Comparison of ENCODE assay signal across 1 cellular context in the genomic region with DNA sequence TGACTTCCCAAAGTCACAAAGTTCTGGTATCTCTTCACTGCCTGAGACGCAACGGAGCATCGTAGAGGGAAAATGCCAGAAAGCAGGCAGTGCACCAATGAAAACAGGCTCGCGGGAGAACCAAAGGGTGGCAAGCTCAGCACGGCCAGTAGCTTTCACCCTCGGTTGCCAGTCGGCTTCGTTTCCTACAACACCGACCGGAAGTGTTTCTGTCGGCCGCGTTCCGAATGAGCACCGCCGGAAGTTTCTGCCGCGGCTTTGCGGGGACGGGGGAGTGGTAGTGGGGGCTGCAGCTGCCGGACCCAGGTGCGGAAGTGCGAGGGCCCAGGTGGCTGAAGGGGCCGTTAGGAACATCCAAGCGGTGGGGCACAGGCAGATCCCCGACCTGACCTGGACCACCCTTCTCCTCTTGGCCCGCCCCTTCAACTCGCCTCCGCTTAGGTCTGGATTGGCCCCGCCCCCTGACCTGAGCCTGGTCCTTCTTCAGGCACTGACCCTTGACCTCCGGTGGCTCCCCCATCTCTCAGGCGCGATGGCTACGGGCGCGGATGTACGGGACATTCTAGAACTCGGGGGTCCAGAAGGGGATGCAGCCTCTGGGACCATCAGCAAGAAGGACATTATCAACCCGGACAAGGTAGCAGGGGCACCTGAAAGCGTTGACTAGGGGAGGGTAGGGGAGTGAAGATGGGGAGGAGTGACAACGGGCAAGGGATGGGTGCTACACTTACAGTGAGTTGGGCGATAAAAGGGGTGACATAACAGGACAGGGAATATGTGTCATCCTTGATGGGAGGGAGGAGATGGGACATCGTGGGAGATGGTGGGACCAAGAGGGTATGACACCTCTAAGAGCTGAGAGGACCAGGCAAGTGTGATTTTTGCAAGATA.
TF ChIP-seq lines count a peak whose summit lies in the region.

A gene with protein sequence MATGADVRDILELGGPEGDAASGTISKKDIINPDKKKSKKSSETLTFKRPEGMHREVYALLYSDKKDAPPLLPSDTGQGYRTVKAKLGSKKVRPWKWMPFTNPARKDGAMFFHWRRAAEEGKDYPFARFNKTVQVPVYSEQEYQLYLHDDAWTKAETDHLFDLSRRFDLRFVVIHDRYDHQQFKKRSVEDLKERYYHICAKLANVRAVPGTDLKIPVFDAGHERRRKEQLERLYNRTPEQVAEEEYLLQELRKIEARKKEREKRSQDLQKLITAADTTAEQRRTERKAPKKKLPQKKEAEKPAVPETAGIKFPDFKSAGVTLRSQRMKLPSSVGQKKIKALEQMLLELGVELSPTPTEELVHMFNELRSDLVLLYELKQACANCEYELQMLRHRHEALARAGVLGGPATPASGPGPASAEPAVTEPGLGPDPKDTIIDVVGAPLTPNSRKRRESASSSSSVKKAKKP (plus strand): TSS at position 250 of the 891 bp plus-strand sequence. CDS start 283 bp downstream, at position 533.

TF ChIP-seq in IMR-90, 13 proteins besides CTCF, POLR2A, EP300 and RAD21:
- TF ChIP-seq, protein P1, sequence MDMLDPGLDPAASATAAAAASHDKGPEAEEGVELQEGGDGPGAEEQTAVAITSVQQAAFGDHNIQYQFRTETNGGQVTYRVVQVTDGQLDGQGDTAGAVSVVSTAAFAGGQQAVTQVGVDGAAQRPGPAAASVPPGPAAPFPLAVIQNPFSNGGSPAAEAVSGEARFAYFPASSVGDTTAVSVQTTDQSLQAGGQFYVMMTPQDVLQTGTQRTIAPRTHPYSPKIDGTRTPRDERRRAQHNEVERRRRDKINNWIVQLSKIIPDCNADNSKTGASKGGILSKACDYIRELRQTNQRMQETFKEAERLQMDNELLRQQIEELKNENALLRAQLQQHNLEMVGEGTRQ (IDR thresholded peaks at IDR 0.05; ENCODE audit: low read depth, low read length), result peak; percentile 14; the same call in 1 of the 2 replicates
- TF ChIP-seq NFE2L2 (IDR thresholded peaks at IDR 0.05; ENCODE audit: low read depth, low read length), result no peak
- TF ChIP-seq CHD1 (IDR thresholded peaks at IDR 0.05; ENCODE audit: low read depth, low read length), result no peak
- TF ChIP-seq RCOR1 (IDR thresholded peaks at IDR 0.05; ENCODE audit: insufficient replicate concordance, low read length), result no peak
- TF ChIP-seq RFX5 (IDR thresholded peaks at IDR 0.05; ENCODE audit: low read depth, low read length), result no peak
- TF ChIP-seq, protein P2, sequence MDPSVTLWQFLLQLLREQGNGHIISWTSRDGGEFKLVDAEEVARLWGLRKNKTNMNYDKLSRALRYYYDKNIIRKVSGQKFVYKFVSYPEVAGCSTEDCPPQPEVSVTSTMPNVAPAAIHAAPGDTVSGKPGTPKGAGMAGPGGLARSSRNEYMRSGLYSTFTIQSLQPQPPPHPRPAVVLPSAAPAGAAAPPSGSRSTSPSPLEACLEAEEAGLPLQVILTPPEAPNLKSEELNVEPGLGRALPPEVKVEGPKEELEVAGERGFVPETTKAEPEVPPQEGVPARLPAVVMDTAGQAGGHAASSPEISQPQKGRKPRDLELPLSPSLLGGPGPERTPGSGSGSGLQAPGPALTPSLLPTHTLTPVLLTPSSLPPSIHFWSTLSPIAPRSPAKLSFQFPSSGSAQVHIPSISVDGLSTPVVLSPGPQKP (IDR thresholded peaks at IDR 0.05; ENCODE audit: borderline replicate concordance, low read depth, low read length), result no peak
- TF ChIP-seq FOS (IDR thresholded peaks at IDR 0.05; ENCODE audit: low read depth, low read length), result no peak
- 0 out of 2 replicates have a peak, but pooled peaks have one; percentile 36 for TF ChIP-seq BHLHE40 (IDR thresholded peaks at IDR 0.05; ENCODE audit: low read depth, low read length)
- TF ChIP-seq CEBPB (IDR thresholded peaks at IDR 0.05; ENCODE audit: low read depth, low read length), result no peak
- TF ChIP-seq MAZ (IDR thresholded peaks at IDR 0.05; ENCODE audit: borderline replicate concordance, low read depth, low read length), result peak; percentile 89
- TF ChIP-seq MXI1 (IDR thresholded peaks at IDR 0.05; ENCODE audit: borderline replicate concordance, low read depth, low read length), result 0 out of 2 replicates have a peak, but pooled peaks have one; percentile 46
- no peak for TF ChIP-seq MAFK (IDR thresholded peaks at IDR 0.05; ENCODE audit: low read depth, low read length)
- TF ChIP-seq SMC3 (IDR thresholded peaks at IDR 0.05; ENCODE audit: low read depth, low read length), result peak; percentile 20
